1 cellular context compared by ENCODE assay signal in the genomic region with DNA sequence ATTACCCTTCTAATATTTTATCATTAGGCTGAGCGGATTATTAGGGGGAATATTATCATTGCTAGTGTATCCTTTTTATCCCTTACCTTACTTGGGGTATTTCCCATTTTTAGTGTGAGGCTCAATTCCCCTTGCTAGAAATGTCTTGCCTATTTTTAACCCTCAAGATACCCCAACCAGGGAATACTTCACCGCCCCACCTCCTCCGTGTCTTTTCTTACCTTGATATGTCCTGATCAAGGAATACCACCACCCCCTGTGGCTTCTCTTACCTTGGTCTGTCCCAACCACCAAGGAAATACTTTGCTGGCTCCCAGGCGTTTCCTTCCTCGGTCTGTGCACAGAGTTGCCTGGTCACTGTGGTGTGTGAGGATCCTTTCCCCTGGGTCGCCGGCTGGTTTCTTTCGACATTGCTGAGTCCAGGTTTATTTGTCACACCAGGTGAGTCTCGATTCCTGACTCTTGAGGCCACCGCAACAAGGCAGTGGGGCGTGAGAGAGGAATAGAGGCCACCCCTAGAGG.
TF ChIP-seq lines count a peak whose summit lies in the region.

No MANE protein-coding gene starts in this region.

TF ChIP-seq in HCT116, 20 proteins besides CTCF, POLR2A, EP300 and RAD21:
- TF ChIP-seq CEBPB (IDR thresholded peaks at IDR 0.05; ENCODE audit: low read depth) (no peak), TCF7L2 (IDR thresholded peaks at IDR 0.05; ENCODE audit: borderline replicate concordance, extremely low read depth, insufficient read depth, insufficient read length) (no peak), EZH2 (IDR thresholded peaks at IDR 0.05) (no peak), FOSL1 (IDR thresholded peaks at IDR 0.05; ENCODE audit: low read depth) (no peak), JUND (IDR thresholded peaks at IDR 0.05) (no peak), ZBTB33 (IDR thresholded peaks at IDR 0.05; ENCODE audit: extremely low read depth, insufficient replicate concordance, low read length) (no peak), SRF (IDR thresholded peaks at IDR 0.05; ENCODE audit: low read depth) (no peak), SP1 (IDR thresholded peaks at IDR 0.05; ENCODE audit: low read depth) (no peak), ZFX (IDR thresholded peaks at IDR 0.05) (no peak), YY1 (IDR thresholded peaks at IDR 0.05; ENCODE audit: extremely low read depth, insufficient replicate concordance, low read depth, low read length) (no peak)
- TF ChIP-seq, protein P1, sequence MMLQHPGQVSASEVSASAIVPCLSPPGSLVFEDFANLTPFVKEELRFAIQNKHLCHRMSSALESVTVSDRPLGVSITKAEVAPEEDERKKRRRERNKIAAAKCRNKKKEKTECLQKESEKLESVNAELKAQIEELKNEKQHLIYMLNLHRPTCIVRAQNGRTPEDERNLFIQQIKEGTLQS (IDR thresholded peaks at IDR 0.05), result no peak
- TF ChIP-seq, protein P2, sequence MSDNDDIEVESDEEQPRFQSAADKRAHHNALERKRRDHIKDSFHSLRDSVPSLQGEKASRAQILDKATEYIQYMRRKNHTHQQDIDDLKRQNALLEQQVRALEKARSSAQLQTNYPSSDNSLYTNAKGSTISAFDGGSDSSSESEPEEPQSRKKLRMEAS (IDR thresholded peaks at IDR 0.05), result no peak
